In genomic region chr1:39996396-39997004, GRCh38 we compare ENCODE assay signal across 2 cellular contexts.
TF ChIP-seq lines count a peak whose summit lies in the region.

No MANE protein-coding gene starts in this region.

TF ChIP-seq in IMR-90, 13 proteins besides CTCF, POLR2A, EP300 and RAD21:
- TF ChIP-seq CEBPB (IDR thresholded peaks at IDR 0.05; ENCODE audit: low read depth, low read length) (no peak), USF2 (IDR thresholded peaks at IDR 0.05; ENCODE audit: low read depth, low read length) (no peak)

TF ChIP-seq in K562, 482 proteins besides CTCF, POLR2A, EP300 and RAD21:
- TF ChIP-seq RBM14 (IDR thresholded peaks at IDR 0.05; ENCODE audit: borderline replicate concordance, insufficient read depth, low read depth, low read length), result no peak
- no peak for TF ChIP-seq RFX1 (IDR thresholded peaks at IDR 0.05)
- peak; percentile 64 for TF ChIP-seq PRDM10 (IDR thresholded peaks at IDR 0.05; ENCODE audit: partially characterized antibody)
